24 cellular contexts compared by ENCODE assay signal in the genomic region with DNA sequence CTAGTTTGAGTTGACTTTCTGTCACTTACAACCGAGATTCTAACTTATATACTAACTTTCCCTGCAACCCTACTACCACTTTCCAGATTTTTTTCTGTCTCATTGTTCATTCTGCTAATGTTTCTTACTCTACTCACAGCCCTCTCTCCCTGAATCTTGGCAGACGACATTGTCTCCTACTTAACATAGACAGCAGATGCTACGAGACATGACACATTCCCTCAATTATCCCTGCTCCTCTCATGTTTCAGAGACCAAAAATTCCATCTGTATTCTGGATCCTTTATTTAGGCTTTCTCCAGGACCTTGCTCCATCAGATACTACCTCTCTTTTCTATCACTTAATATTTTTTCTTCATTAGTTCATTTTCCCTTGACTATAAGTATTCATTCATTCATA. TPM values are rescaled to one million over a fixed set of nuclear protein-coding genes. Genes with fewer than 3 reads are reported as not detected.
"Had no signal": no experiment of that assay in that cellular context is flagged by ENCODE, and none has a peak within 500 bp of the region (broad histone marks: within the 10 kb centered on the region; RNA-seq: fewer than 3 reads in every experiment).

No MANE protein-coding gene starts in this region.

- DNase-seq: effector memory CD8-positive, alpha-beta T cell; foreskin fibroblast; glutamatergic neuron; immature natural killer cell; kidney; left cardiac atrium; left ventricle myocardium superior; mucosa of descending colon; naive thymus-derived CD8-positive, alpha-beta T cell; posterior cingulate gyrus; stimulated activated CD4-positive, alpha-beta T cell treated with anti-CD3 and anti-CD28 coated beads, Interleukin-2, amount 100 ng/mL, for 24 hours; stimulated activated CD4-positive, alpha-beta T cell treated with anti-CD3 and anti-CD28 coated beads, Interleukin-4, amount 100 ng/mL, for 4 hours; stimulated activated naive B cell treated with anti-CD40 and anti-IgM and Interleukin-4, amounts not matched to agents 10 μg/mL and 1 μg/mL and 100 μg/mL, for 72 hours; stimulated activated naive CD8-positive, alpha-beta T cell treated with anti-CD3 and anti-CD28 coated beads, Interleukin-15, amount 100 ng/mL, for 72 hours; trophoblast cell had no signal

- H3K4me1 Mint-ChIP-seq: immature natural killer cell; stimulated activated naive B cell treated with anti-CD40 and anti-IgM and Interleukin-4, amounts not matched to agents 10 μg/mL and 1 μg/mL and 100 μg/mL, for 72 hours; stimulated activated naive CD8-positive, alpha-beta T cell treated with anti-CD3 and anti-CD28 coated beads, Interleukin-15, amount 100 ng/mL, for 72 hours had no signal

- H3K27ac Mint-ChIP-seq: dendritic cell treated with granulocyte-macrophage colony-stimulating factor and Interleukin-4, amounts not matched to agents 40 ng/mL and 50 ng/mL, for 4 days; effector memory CD8-positive, alpha-beta T cell; immature natural killer cell; naive thymus-derived CD8-positive, alpha-beta T cell; stimulated activated naive B cell treated with anti-CD40 and anti-IgM and Interleukin-4, amounts not matched to agents 10 μg/mL and 1 μg/mL and 100 μg/mL, for 72 hours; stimulated activated naive CD8-positive, alpha-beta T cell treated with anti-CD3 and anti-CD28 coated beads, Interleukin-15, amount 100 ng/mL, for 72 hours had no signal

- H3K4me1 ChIP-seq: esophagus muscularis mucosa, gastroesophageal sphincter had no signal

- H3K36me3 Mint-ChIP-seq: immature natural killer cell; naive thymus-derived CD8-positive, alpha-beta T cell; stimulated activated naive B cell treated with anti-CD40 and anti-IgM and Interleukin-4, amounts not matched to agents 10 μg/mL and 1 μg/mL and 100 μg/mL, for 72 hours had no signal

- H3K9me3 Mint-ChIP-seq: dendritic cell treated with granulocyte-macrophage colony-stimulating factor and Interleukin-4, amounts not matched to agents 40 ng/mL and 50 ng/mL, for 4 days; effector memory CD8-positive, alpha-beta T cell; immature natural killer cell; naive thymus-derived CD8-positive, alpha-beta T cell; stimulated activated naive B cell treated with anti-CD40 and anti-IgM and Interleukin-4, amounts not matched to agents 10 μg/mL and 1 μg/mL and 100 μg/mL, for 72 hours; stimulated activated naive CD8-positive, alpha-beta T cell treated with anti-CD3 and anti-CD28 coated beads, Interleukin-15, amount 100 ng/mL, for 72 hours had no signal

- H3K36me3 ChIP-seq: esophagus muscularis mucosa, gastroesophageal sphincter, neutrophil had no signal

- H3K27ac ChIP-seq: epithelial cell of prostate, esophagus muscularis mucosa, gastroesophageal sphincter, neutrophil, skin epidermis had no signal

- H3K4me3 Mint-ChIP-seq: dendritic cell treated with granulocyte-macrophage colony-stimulating factor and Interleukin-4, amounts not matched to agents 40 ng/mL and 50 ng/mL, for 4 days; effector memory CD8-positive, alpha-beta T cell; immature natural killer cell; naive thymus-derived CD8-positive, alpha-beta T cell; stimulated activated naive B cell treated with anti-CD40 and anti-IgM and Interleukin-4, amounts not matched to agents 10 μg/mL and 1 μg/mL and 100 μg/mL, for 72 hours; stimulated activated naive CD8-positive, alpha-beta T cell treated with anti-CD3 and anti-CD28 coated beads, Interleukin-15, amount 100 ng/mL, for 72 hours had no signal

- H3K27me3 ChIP-seq: esophagus muscularis mucosa, gastroesophageal sphincter, neutrophil had no signal

- H3K27me3 Mint-ChIP-seq: dendritic cell treated with granulocyte-macrophage colony-stimulating factor and Interleukin-4, amounts not matched to agents 40 ng/mL and 50 ng/mL, for 4 days; stimulated activated naive B cell treated with anti-CD40 and anti-IgM and Interleukin-4, amounts not matched to agents 10 μg/mL and 1 μg/mL and 100 μg/mL, for 72 hours; stimulated activated naive CD8-positive, alpha-beta T cell treated with anti-CD3 and anti-CD28 coated beads, Interleukin-15, amount 100 ng/mL, for 72 hours had no signal

- H3K9me3 ChIP-seq: esophagus muscularis mucosa, gastroesophageal sphincter, mucosa of descending colon, neutrophil had no signal

- H3K4me3 ChIP-seq: esophagus muscularis mucosa, gastroesophageal sphincter, mucosa of descending colon, skin epidermis had no signal

RNA-seq across cellular contexts. Expression of gene TENM1, which starts 23.1 kb away (rescaled TPM):
- total RNA-seq: lung microvascular endothelial cell, osteoblast, pulmonary artery endothelial cell had no signal
